Comparison of ENCODE assay signal across 15 cellular contexts in the genomic region with DNA sequence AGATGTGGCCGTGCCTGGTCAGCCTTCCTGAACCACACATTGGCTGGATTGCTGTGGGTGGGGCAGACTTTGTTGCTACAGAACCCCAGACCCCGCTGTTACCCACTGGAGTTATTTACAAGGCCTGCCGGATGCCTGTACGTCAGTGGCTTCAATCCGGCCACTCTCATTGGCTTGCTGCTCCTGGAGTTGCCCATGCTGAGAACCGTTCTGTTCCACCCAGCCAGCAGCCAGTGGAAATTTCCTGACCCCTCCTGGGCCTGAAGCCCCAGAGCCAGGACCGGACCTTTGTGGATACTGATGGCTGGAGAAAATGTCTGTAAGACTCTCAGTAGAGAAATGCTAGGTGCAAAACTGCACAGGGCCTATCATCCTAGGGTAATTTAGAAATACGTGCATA.
A peak's percentile ranks its signal among the peaks of the same experiment; 100 is the strongest.
DNase-seq lines count a peak whose midpoint lies in the region; ATAC-seq and TF ChIP-seq lines count a peak whose summit lies in the region.
"Had no signal": no experiment of that assay in that cellular context is flagged by ENCODE, and none has a peak within 500 bp of the region (broad histone marks: within the 10 kb centered on the region; RNA-seq: fewer than 3 reads in every experiment).

No MANE protein-coding gene starts in this region.

- peaks cover 23% of the 10 kb centered on the region for H3K4me1 Mint-ChIP-seq in nephron progenitor cell

- peak overlapping the region; percentile 39 for H3K27ac Mint-ChIP-seq in nephron progenitor cell
- H3K27ac Mint-ChIP-seq: CD4-positive, alpha-beta T cell had no signal

- no peak overlapping the region for H3K4me3 ChIP-seq in H7 (ENCODE audit: insufficient read depth, low read depth, low read length)
- H3K4me3 ChIP-seq: BLaER1 treated with 17β-estradiol and CSF1 and Interleukin-3, amounts not matched to agents 10 nM and 100 nM; GM23248; HAP-1 had no signal

- H3K36me3 Mint-ChIP-seq in nephron progenitor cell (ENCODE audit: low read depth): no peaks in the 10 kb centered on the region

- no peaks in the 10 kb centered on the region for H3K27me3 ChIP-seq in H7 (ENCODE audit: control insufficient read depth, insufficient read depth, low read length)
- H3K27me3 ChIP-seq: BLaER1 treated with 17β-estradiol and CSF1 and Interleukin-3, amounts not matched to agents 10 nM and 100 nM had no signal

- no peak overlapping the region for H3K4me3 Mint-ChIP-seq in nephron progenitor cell
- H3K4me3 Mint-ChIP-seq: CD4-positive, alpha-beta T cell had no signal

- peaks cover 27% of the 10 kb centered on the region for H3K27me3 Mint-ChIP-seq in nephron progenitor cell (ENCODE audit: low read depth, poor library complexity)

- TF ChIP-seq CTCF in nephron progenitor cell (IDR thresholded peaks at IDR 0.05): no peak

- ATAC-seq in GM21723 (IDR thresholded peaks at IDR 0.05; ENCODE audit: unreplicated experiment) (no peak), GM19467 (IDR thresholded peaks at IDR 0.05; ENCODE audit: unreplicated experiment) (no peak)

- H3K36me3 ChIP-seq in H7 (replicated peaks; ENCODE audit: control insufficient read depth, insufficient read depth, low read length): no peaks in the 10 kb centered on the region
- H3K36me3 ChIP-seq: BLaER1 treated with 17β-estradiol and CSF1 and Interleukin-3, amounts not matched to agents 10 nM and 100 nM; HAP-1 had no signal

- no peaks in the 10 kb centered on the region for H3K9me3 Mint-ChIP-seq in nephron progenitor cell
- H3K9me3 Mint-ChIP-seq: CD4-positive, alpha-beta T cell had no signal

- DNase-seq in Ammon's horn (ENCODE audit: low spot score) (peak; percentile 16), H7 (peak; percentile 17), cerebellum (ENCODE audit: low spot score) (peak; percentile 88), nephron progenitor cell (no peak), NCI-H1048 (lab: John Stamatoyannopoulos, UW) (no peak), HCEC 1CT (no peak)
- DNase-seq: Calu3; CD4-positive, alpha-beta T cell; DMS 273 treated with DMSO at 0.1 percent for 48 hours; GDM1; GM23248 had no signal

Comparison
In these comparisons a context has a peak if more than half of its experiments do, and no peak if none do; other contexts are left out.
1. DNase-seq: peak in Ammon's horn (single experiment), H7 (single experiment) and cerebellum (single experiment); none in nephron progenitor cell (single experiment), NCI-H1048 (single experiment) and HCEC 1CT (single experiment).